ENCODE assay signal across 15 cellular contexts in genomic region chr10:90635111-90635798, GRCh38.
"Had no signal": no experiment of that assay in that cellular context is flagged by ENCODE, and none has a peak within 500 bp of the region (broad histone marks: within the 10 kb centered on the region; RNA-seq: fewer than 3 reads in every experiment).

No MANE protein-coding gene starts in this region.

- H3K36me3 ChIP-seq: cardiac muscle cell, esophagus squamous epithelium, WERI-Rb-1 had no signal

- H3K4me3 ChIP-seq: cardiac muscle cell, esophagus squamous epithelium, psoas muscle, testis had no signal

- H3K4me1 ChIP-seq: esophagus squamous epithelium, foreskin keratinocyte, psoas muscle, testis had no signal

- ATAC-seq: activated CD8-positive, alpha-beta T cell treated with anti-CD3 and anti-CD28 coated beads for 36 hours; foreskin keratinocyte; left colon; natural killer cell had no signal

- H3K27ac ChIP-seq: cardiac muscle cell, esophagus squamous epithelium, foreskin keratinocyte, psoas muscle, testis, WERI-Rb-1 had no signal

- H3K9me3 ChIP-seq: esophagus squamous epithelium, psoas muscle, testis had no signal

- DNase-seq: activated CD4-positive, alpha-beta T cell treated with anti-CD3 and anti-CD28 coated beads for 4 hours; activated CD8-positive, alpha-beta memory T cell treated with anti-CD3 and anti-CD28 coated beads, Interleukin-2, amount 50 U/mL, for 4 hours; activated CD8-positive, alpha-beta T cell treated with anti-CD3 and anti-CD28 coated beads for 36 hours; esophagus squamous epithelium; foreskin keratinocyte; left colon; natural killer cell; psoas muscle; stimulated activated CD4-positive, alpha-beta T cell treated with anti-CD3 and anti-CD28 coated beads, Interleukin-4, amount 100 ng/mL, for 1 hour; stimulated activated CD8-positive, alpha-beta memory T cell treated with anti-CD3 and anti-CD28 coated beads, Interleukin-4, amount 100 ng/mL, for 48 hours; testis; WERI-Rb-1 had no signal

- H3K27me3 ChIP-seq: cardiac muscle cell, esophagus squamous epithelium, testis had no signal

- FAIRE-seq: astrocyte, colon had no signal
